In the genomic region with DNA sequence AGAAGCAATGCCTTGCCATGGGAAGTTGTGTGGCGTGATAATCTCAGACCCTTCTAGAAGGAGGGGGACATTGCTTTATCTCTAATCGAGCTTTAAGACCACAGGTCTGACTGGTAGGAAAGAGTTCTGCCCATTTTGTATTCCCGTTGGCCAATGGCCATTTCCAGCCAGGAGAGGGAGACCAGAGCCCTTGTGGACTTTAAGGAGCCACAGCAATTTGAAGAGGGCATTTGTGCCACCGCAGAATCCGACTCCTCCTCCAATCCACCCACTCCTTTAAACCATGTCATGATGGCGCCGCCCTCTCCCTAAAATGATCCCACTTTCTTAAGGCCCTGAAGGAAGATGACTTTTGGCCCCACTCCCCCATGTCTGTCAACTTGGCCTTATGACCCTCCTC, we compare ENCODE assay signal across 16 cellular contexts.
"Had no signal": no experiment of that assay in that cellular context is flagged by ENCODE, and none has a peak within 500 bp of the region (broad histone marks: within the 10 kb centered on the region; RNA-seq: fewer than 3 reads in every experiment).

No MANE protein-coding gene starts in this region.

- DNase-seq: dermis blood vessel endothelial cell; foreskin melanocyte; head of caudate nucleus; left colon; left ventricle myocardium superior; mesenchymal stem cell; naive B cell; sigmoid colon; stimulated activated CD4-positive, alpha-beta T cell treated with anti-CD3 and anti-CD28 coated beads, Interleukin-12 subunit alpha, Interleukin-12 subunit beta, amount 100 ng/mL, for 4 hours; stimulated activated naive CD4-positive, alpha-beta T cell; trophoblast cell had no signal

- H3K27me3 Mint-ChIP-seq: naive B cell had no signal

- H3K4me3 Mint-ChIP-seq: naive B cell, nephron had no signal

- H3K4me3 ChIP-seq: hepatocyte, lung, sigmoid colon, skin epidermis had no signal

- H3K9me3 ChIP-seq: sigmoid colon had no signal

- H3K36me3 ChIP-seq: neutrophil, sigmoid colon had no signal

- H3K27ac Mint-ChIP-seq: naive B cell, nephron had no signal

- H3K4me1 ChIP-seq: sigmoid colon had no signal

- H3K27ac ChIP-seq: hepatocyte, neutrophil, sigmoid colon, skin epidermis had no signal

- H3K36me3 Mint-ChIP-seq: naive B cell had no signal

- H3K4me2 ChIP-seq: hepatocyte had no signal

- H2AFZ ChIP-seq: hepatocyte had no signal

- H3K4me1 Mint-ChIP-seq: naive B cell, nephron had no signal

- H3K79me2 ChIP-seq: hepatocyte had no signal
